In genomic region chr4:105707783-105708182, GRCh38 we compare ENCODE assay signal across 8 cellular contexts. TPM values are rescaled to one million over a fixed set of nuclear protein-coding genes. Genes with fewer than 3 reads are reported as not detected.
DNase-seq lines count a peak whose midpoint lies in the region; ATAC-seq and TF ChIP-seq lines count a peak whose summit lies in the region.

No MANE protein-coding gene starts in this region.

- H3K36me3 Mint-ChIP-seq in CD4-positive, CD25-positive, alpha-beta regulatory T cell = peaks cover 3% of the 10 kb centered on the region

- CTCF ChIA-PET in OCI-LY7 (lab: Charles Lee; ENCODE audit: unreplicated experiment) = interaction anchor here (0.8 kb wide), 1 partner anchor 8 kb away, joined by 5 read pairs; no protein-coding TSS in a partner anchor

- H3K4me1 Mint-ChIP-seq in CD4-positive, CD25-positive, alpha-beta regulatory T cell = peaks cover 27 to 48% (median 33%) of the 10 kb centered on the region in 4 donors

- H3K4me3 Mint-ChIP-seq in CD4-positive, CD25-positive, alpha-beta regulatory T cell = peak overlapping the region; percentile 98 to 100 (median 99)

- H3K27ac ChIP-seq in CD4-positive, CD25-positive, alpha-beta regulatory T cell (ENCODE audit: insufficient read depth, low read length, poor library complexity, severe bottlenecking) = peak overlapping the region; percentile 73
- H3K27ac ChIP-seq in OCI-LY7 (ENCODE audit: low read depth, low read length, poor library complexity, severe bottlenecking) = peak overlapping the region; percentile 14

- no peaks in the 10 kb centered on the region for H3K27me3 ChIP-seq in CD4-positive, CD25-positive, alpha-beta regulatory T cell (ENCODE audit: control insufficient read depth, insufficient read depth, low read length)
- no peaks in the 10 kb centered on the region for H3K27me3 ChIP-seq in neuron (ENCODE audit: insufficient read depth, low read length)

- DNase-seq in CD4-positive, CD25-positive, alpha-beta regulatory T cell = peak in 2 of 3 donors; percentile 11 to 24
- DNase-seq in OCI-LY7 (ENCODE audit: low spot score) (no peak), epithelial cell of esophagus (ENCODE audit: low read depth) (no peak), ureter (ENCODE audit: low spot score) (no peak), GM13977 (ENCODE audit: low spot score) (no peak)

- H3K4me3 ChIP-seq in CD4-positive, CD25-positive, alpha-beta regulatory T cell (ENCODE audit: low read depth, low read length) = peak overlapping the region; percentile 93
- H3K4me3 ChIP-seq in OCI-LY7 (ENCODE audit: low read depth, low read length, poor library complexity, severe bottlenecking) = peak overlapping the region; percentile 90
- peak overlapping the region; percentile 90 for H3K4me3 ChIP-seq in epithelial cell of esophagus (ENCODE audit: low read length)
- peak overlapping the region; percentile 77 for H3K4me3 ChIP-seq in neuron (ENCODE audit: low read length)

- H3K9me2 ChIP-seq in OCI-LY7 (ENCODE audit: insufficient read depth, low read length) = no peaks in the 10 kb centered on the region

- H3K27ac Mint-ChIP-seq in CD4-positive, CD25-positive, alpha-beta regulatory T cell = peak overlapping the region; percentile 98 to 99 (median 98)

- POLR2A ChIA-PET in OCI-LY7 (lab: Charles Lee) = interaction anchor here (1.0 kb wide), 1 partner anchor 8 kb away, joined by 5 read pairs; no protein-coding TSS in a partner anchor

- intact Hi-C loops in OCI-LY7 (cut with micrococcal nuclease; ENCODE audit: unreplicated experiment) = loop anchor here (1.0 kb wide), 1 partner anchor 234 kb away; no protein-coding TSS in a partner anchor

- no peaks in the 10 kb centered on the region for H3K36me3 ChIP-seq in CD4-positive, CD25-positive, alpha-beta regulatory T cell (ENCODE audit: control insufficient read depth, insufficient read depth, low read length)
- 0 out of 2 replicates have a peak, but pooled peaks cover 5% of the 10 kb centered on the region for H3K36me3 ChIP-seq in OCI-LY7 (ENCODE audit: insufficient read depth, low read length)
- H3K36me3 ChIP-seq in neuron (ENCODE audit: insufficient read depth, low read length) = no peaks in the 10 kb centered on the region

- no peaks in the 10 kb centered on the region for H3K9me3 Mint-ChIP-seq in CD4-positive, CD25-positive, alpha-beta regulatory T cell

- no peak for TF ChIP-seq CTCF in OCI-LY7 (conservative IDR thresholded peaks at IDR 0.05; ENCODE audit: low read length)
- TF ChIP-seq CTCF in epithelial cell of esophagus (IDR thresholded peaks at IDR 0.05; ENCODE audit: insufficient read depth, low read depth, low read length, missing control alignments) = no peak
- no peak for TF ChIP-seq CTCF in GM13977 (IDR thresholded peaks at IDR 0.05; ENCODE audit: extremely low read depth, insufficient read depth, missing control alignments)

- H3K9me3 ChIP-seq in CD4-positive, CD25-positive, alpha-beta regulatory T cell (ENCODE audit: control insufficient read depth in 2 of 2, low read length in 2 of 2) = no peaks in the 10 kb centered on the region
- H3K9me3 ChIP-seq in OCI-LY7 (ENCODE audit: low read length) = no peaks in the 10 kb centered on the region
- no peaks in the 10 kb centered on the region for H3K9me3 ChIP-seq in neuron (ENCODE audit: low read length)

- H2AFZ ChIP-seq in OCI-LY7 (ENCODE audit: low read length) = peak overlapping the region; percentile 69; the same call in 1 of the 2 replicates
- H2AFZ ChIP-seq in neuron (ENCODE audit: low read depth, low read length) = peak overlapping the region; percentile 68

- peaks cover 21% of the 10 kb centered on the region for H3K4me1 ChIP-seq in CD4-positive, CD25-positive, alpha-beta regulatory T cell (ENCODE audit: control insufficient read depth, insufficient read depth, low read length, poor library complexity, severe bottlenecking)
- H3K4me1 ChIP-seq in OCI-LY7 (ENCODE audit: insufficient read depth, low read length, poor library complexity, severe bottlenecking) = peaks cover 19% of the 10 kb centered on the region
- H3K4me1 ChIP-seq in neuron (ENCODE audit: insufficient read depth, low read length) = peaks cover 25% of the 10 kb centered on the region

- H3K27me3 Mint-ChIP-seq in CD4-positive, CD25-positive, alpha-beta regulatory T cell = no peaks in the 10 kb centered on the region

- H4K20me1 ChIP-seq in OCI-LY7 (ENCODE audit: insufficient read depth, low read length) = no peaks in the 10 kb centered on the region

- in situ Hi-C loops in GM13977 (cut with MboI; ENCODE audit: low pct_unique_long_range_greater_than_20kb, low sequenced_read_pairs, unreplicated experiment) = no loop called here

- BruUV-seq in OCI-LY7 (replicated peaks; lab: Mats Ljungman, UMichigan) = no TSS peak

- ATAC-seq in CD4-positive, CD25-positive, alpha-beta regulatory T cell (ENCODE audit: low read depth in 2 of 2) = no peak
- ATAC-seq in GM18870 (IDR thresholded peaks at IDR 0.05; ENCODE audit: unreplicated experiment) (no peak), HG03045 (IDR thresholded peaks at IDR 0.05; ENCODE audit: unreplicated experiment) (no peak)

- peaks cover 55% of the 10 kb centered on the region for H3K79me2 ChIP-seq in OCI-LY7 (ENCODE audit: insufficient read depth, low read depth, low read length)

- peak overlapping the region; percentile 77 for H3K4me2 ChIP-seq in OCI-LY7 (ENCODE audit: low read length)

RNA-seq across cellular contexts. Expression of gene INTS12, which starts 0.7 kb away (rescaled TPM):
- 25.4 TPM for total RNA-seq in CD4-positive, CD25-positive, alpha-beta regulatory T cell
- polyA plus RNA-seq in CD4-positive, CD25-positive, alpha-beta regulatory T cell = 10 to 100 TPM; 36.4 to 42.9 (median 39.7) TPM
- 10.0 and 14.4 TPM in 2 replicates for total RNA-seq in OCI-LY7 (2014; rRNA removed; shearing (Covaris generic))
- total RNA-seq in OCI-LY7 (2022) = 19.4 and 20.0 TPM in 2 replicates
- 21.1 TPM for total RNA-seq in ureter

RNA-seq across cellular contexts. Expression of gene GSTCD, which starts 0.8 kb away (rescaled TPM):
- 4.4 TPM for total RNA-seq in CD4-positive, CD25-positive, alpha-beta regulatory T cell
- 1 to 10 TPM; 1.6 to 3.0 (median 2.1) TPM for polyA plus RNA-seq in CD4-positive, CD25-positive, alpha-beta regulatory T cell
- total RNA-seq in OCI-LY7 (2014; rRNA removed; shearing (Covaris generic)) = 20.2 and 24.0 TPM in 2 replicates
- 22.3 and 25.0 TPM in 2 replicates for total RNA-seq in OCI-LY7 (2022)
- total RNA-seq in ureter = 12.3 TPM

Comparison
In these comparisons a context has a peak if more than half of its experiments do, and no peak if none do; other contexts are left out.
1. DNase-seq: peak in CD4-positive, CD25-positive, alpha-beta regulatory T cell (2 of 3); none in OCI-LY7 (single experiment), epithelial cell of esophagus (single experiment), ureter (single experiment) and GM13977 (single experiment).
2. Peak in every context shown above with its lines, with median percentiles within 50 percentile points of each other: H3K4me3 ChIP-seq.